Comparison of ENCODE assay signal across 8 cellular contexts in genomic region chr6:161373905-161374451, GRCh38.
A peak's percentile ranks its signal among the peaks of the same experiment; 100 is the strongest.
DNase-seq lines count a peak whose midpoint lies in the region; ATAC-seq, FAIRE-seq and TF ChIP-seq lines count a peak whose summit lies in the region.

No MANE protein-coding gene starts in this region.

- no peak overlapping the region for H3K9ac ChIP-seq in parathyroid adenoma

- FAIRE-seq in A549 (lab: Jason Lieb, UNC), result no peak
- FAIRE-seq in RCC 7860 (lab: Jason Lieb, UNC), result no peak

- CTCF ChIA-PET in A549 (lab: Yijun Ruan, JAX), result interaction anchor here (0.5 to 13.4 kb wide), 33 partner anchors 12 to 1197 kb away, joined by 3 to 223 read pairs (median 4); no protein-coding TSS in a partner anchor

- peak; percentile 83 to 91 for TF ChIP-seq RAD21 in A549 (conservative IDR thresholded peaks at IDR 0.05 in 1 of 2, IDR thresholded peaks at IDR 0.05 in 1 of 2)

- H3K4me3 ChIP-seq in A549 (no peak overlapping the region), GM12875 (ENCODE audit: low read depth, low read length) (no peak overlapping the region), parathyroid adenoma (ENCODE audit: low read depth, low read length) (no peak overlapping the region)

- no peaks in the 10 kb centered on the region for H3K36me3 ChIP-seq in parathyroid adenoma (ENCODE audit: control insufficient read depth, insufficient read depth, low read length)

- H3K9me3 ChIP-seq in A549 (no peaks in the 10 kb centered on the region), parathyroid adenoma (ENCODE audit: control insufficient read depth, low read length) (no peaks in the 10 kb centered on the region)

- no peak for TF ChIP-seq POLR2A in A549 (IDR thresholded peaks at IDR 0.05; ENCODE audit: low read length)

- H3K27ac ChIP-seq in A549 (0 out of 6 replicates have a peak overlapping the region, but pooled peaks of 1 of the 2 experiments have one; percentile 46), parathyroid adenoma (no peak overlapping the region)

- TF ChIP-seq CTCF in A549 (IDR thresholded peaks at IDR 0.05) (peak; percentile 76), GM12875 (IDR thresholded peaks at IDR 0.05; ENCODE audit: borderline replicate concordance, insufficient read depth, low read depth, low read length) (peak; percentile 87), parathyroid adenoma (IDR thresholded peaks at IDR 0.05) (peak; percentile 87)

- H3K79me2 ChIP-seq in parathyroid adenoma, result no peaks in the 10 kb centered on the region

- 32% methylated on average over 12 of the region's 15 CpGs for WGBS in A549 (ENCODE audit: missing lambda C conversion rate)

- H3K27me3 ChIP-seq in parathyroid adenoma (ENCODE audit: control insufficient read depth, insufficient read depth, low read length), result no peaks in the 10 kb centered on the region

- no peak for TF ChIP-seq EP300 in A549 (IDR thresholded peaks at IDR 0.05)

- POLR2A ChIA-PET in A549 (lab: Yijun Ruan, JAX), result no interaction called here

- H3K4me1 ChIP-seq in A549 (peaks cover 7% of the 10 kb centered on the region; the same call in 1 of the 3 replicates), parathyroid adenoma (no peaks in the 10 kb centered on the region)

- peak; percentile 55 to 58 for DNase-seq in A549 (ENCODE audit: low read depth in 1 of 2, low spot score in 1 of 2)
- DNase-seq in HT-29 (ENCODE audit: low spot score), result peak; percentile 82
- DNase-seq in RCC 7860 (ENCODE audit: low spot score), result peak; percentile 20
- DNase-seq in activated effector memory CD4-positive, alpha-beta T cell treated with Interleukin-2 at 50 U/mL for 16 hours, result peak; percentile 32
- peak; percentile 44 for DNase-seq in germinal center (ENCODE audit: low spot score)
- peak; percentile 69 for DNase-seq in ureter (ENCODE audit: low spot score)

- H3K4me2 ChIP-seq in A549 (peak overlapping the region; percentile 63), parathyroid adenoma (ENCODE audit: low read length) (no peak overlapping the region)

- peak; percentile 40 to 75; a peak in 5 of 6 replicates for ATAC-seq in A549

- peak overlapping the region; percentile 7 for H2AFZ ChIP-seq in parathyroid adenoma

TF ChIP-seq in A549, 52 proteins besides CTCF, POLR2A, EP300 and RAD21:
- no peak for TF ChIP-seq FOSB (CRISPR knock-in tag; IDR thresholded peaks at IDR 0.05)
- peak; percentile 88 for TF ChIP-seq SMC3 (IDR thresholded peaks at IDR 0.05)
- no peak for TF ChIP-seq ZNF302 (CRISPR knock-in tag; IDR thresholded peaks at IDR 0.05)
- no peak for TF ChIP-seq EHMT2 (IDR thresholded peaks at IDR 0.05; ENCODE audit: low read depth)
- no peak for TF ChIP-seq RARB (CRISPR knock-in tag; IDR thresholded peaks at IDR 0.05)

Comparison
In these comparisons a context has a peak if more than half of its experiments do, and no peak if none do; other contexts are left out.
1. DNase-seq: peak in every context shown above with its lines; median percentile 82 in HT-29; 69 in ureter; 56 in A549; 44 in germinal center; 32 in activated effector memory CD4-positive, alpha-beta T cell treated with Interleukin-2 at 50 U/mL for 16 hours; 20 in RCC 7860.